ENCODE assay signal across 18 cellular contexts in the genomic region with DNA sequence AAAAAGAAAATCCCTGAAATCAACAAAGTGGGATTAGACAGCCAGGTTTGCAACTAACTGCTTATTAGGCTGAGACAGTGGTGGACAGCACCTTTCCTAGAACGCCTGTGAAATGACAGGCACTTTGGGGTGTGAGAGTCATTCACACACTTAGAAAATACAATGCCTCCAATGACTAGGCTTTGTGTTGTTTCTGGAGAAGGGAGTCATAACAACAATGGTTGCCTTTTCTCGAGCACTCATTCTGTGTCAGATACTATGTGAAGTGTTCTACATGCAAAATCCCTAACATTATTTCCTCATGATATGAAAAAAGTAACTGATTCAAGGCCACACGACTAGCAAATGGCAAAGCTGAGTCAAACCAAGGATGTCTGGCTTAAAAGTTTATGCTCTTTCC.
"Had no signal": no experiment of that assay in that cellular context is flagged by ENCODE, and none has a peak within 500 bp of the region (broad histone marks: within the 10 kb centered on the region; RNA-seq: fewer than 3 reads in every experiment).

No MANE protein-coding gene starts in this region.

- H3K4me1 ChIP-seq: left lung, right lobe of liver, suprapubic skin had no signal

- DNase-seq: activated CD4-positive, alpha-beta T cell treated with anti-CD3 and anti-CD28 coated beads, Interleukin-2, amount 50 U/mL, for 4 hours; activated CD4-positive, CD25-positive, alpha-beta regulatory T cell treated with anti-CD3 and anti-CD28 coated beads, Interleukin-2, amount 50 U/mL, for 72 hours; activated naive CD4-positive, alpha-beta T cell treated with anti-CD3 and anti-CD28 coated beads for 36 hours; aorta; cortex of kidney; effector CD4-positive, alpha-beta T cell; left lung; mucosa of descending colon; naive B cell; right lobe of liver; stimulated activated naive CD4-positive, alpha-beta T cell had no signal

- ATAC-seq: left lung, mucosa of descending colon, right lobe of liver had no signal

- H3K4me3 Mint-ChIP-seq: activated naive CD4-positive, alpha-beta T cell treated with anti-CD3 and anti-CD28 coated beads for 36 hours; memory B cell; naive B cell; neural crest cell; T-helper 1 cell treated with Interleukin-12 subunit alpha and Interleukin-12 subunit beta and Interleukin-4 antibody, amounts not matched to agents 30 μg/mL and 1 μg/mL, for 36 hours; type B pancreatic cell had no signal

- H3K36me3 ChIP-seq: heart left ventricle, left lung, right lobe of liver, suprapubic skin had no signal

- H3K36me3 Mint-ChIP-seq: memory B cell, naive B cell had no signal

- H3K9me3 ChIP-seq: heart left ventricle, left lung, mucosa of descending colon, right lobe of liver, suprapubic skin had no signal

- FAIRE-seq: frontal cortex had no signal

- H3K9me3 Mint-ChIP-seq: activated naive CD4-positive, alpha-beta T cell treated with anti-CD3 and anti-CD28 coated beads for 36 hours; memory B cell; neural crest cell; T-helper 1 cell treated with Interleukin-12 subunit alpha and Interleukin-12 subunit beta and Interleukin-4 antibody, amounts not matched to agents 30 μg/mL and 1 μg/mL, for 36 hours had no signal

- H3K4me3 ChIP-seq: heart left ventricle, left lung, mucosa of descending colon, right lobe of liver, suprapubic skin had no signal

- H3K27me3 ChIP-seq: heart left ventricle, left lung, right lobe of liver, suprapubic skin had no signal

- H3K4me1 Mint-ChIP-seq: memory B cell, naive B cell had no signal

- H3K27me3 Mint-ChIP-seq: type B pancreatic cell had no signal

- H3K27ac ChIP-seq: left lung, right lobe of liver, suprapubic skin had no signal
